ENCODE assay signal across 1 cellular context in genomic region chr16:28538733-28539596, GRCh38.
TF ChIP-seq lines count a peak whose summit lies in the region.

Gene NUPR1, minus strand, starts transcription at chr16:28538974. Its CDS starts 67 bp downstream, at chr16:28538907.

TF ChIP-seq in HepG2, 621 proteins besides CTCF, POLR2A, EP300 and RAD21 (continued from another document and continues in another):
- TF ChIP-seq PRDM10 (CRISPR knock-in tag; IDR thresholded peaks at IDR 0.05; ENCODE audit: low read depth) = peak; percentile 44; the same call in 1 of the 2 replicates
- 0 out of 2 replicates have a peak, but pooled peaks have one; percentile 15 for TF ChIP-seq MIER2 (CRISPR knock-in tag; IDR thresholded peaks at IDR 0.05)
- TF ChIP-seq ZNF232 (CRISPR knock-in tag; IDR thresholded peaks at IDR 0.05; ENCODE audit: borderline replicate concordance) = 0 out of 2 replicates have a peak, but pooled peaks have one; percentile 74
- no peak; the same call in 1 of the 2 replicates for TF ChIP-seq ZNF598 (CRISPR knock-in tag; IDR thresholded peaks at IDR 0.05; ENCODE audit: borderline replicate concordance)
- TF ChIP-seq KLF16 (CRISPR knock-in tag; IDR thresholded peaks at IDR 0.05) = peak in 1 of 2 experiments; percentile 84; a peak in 2 of 4 replicates
- TF ChIP-seq ZNF768 (CRISPR knock-in tag; IDR thresholded peaks at IDR 0.05) = 0 out of 2 replicates have a peak, but pooled peaks have one; percentile 8
- TF ChIP-seq ZNF549 (CRISPR knock-in tag; IDR thresholded peaks at IDR 0.05) = no peak
- no peak for TF ChIP-seq ZNF326 (CRISPR knock-in tag; IDR thresholded peaks at IDR 0.05; ENCODE audit: borderline replicate concordance)
- TF ChIP-seq MEF2D (CRISPR knock-in tag; IDR thresholded peaks at IDR 0.05) = 0 out of 2 replicates have a peak, but pooled peaks have one; percentile 30
- peak; percentile 76 for TF ChIP-seq NCOA2 (CRISPR knock-in tag; IDR thresholded peaks at IDR 0.05)
- TF ChIP-seq NONO (IDR thresholded peaks at IDR 0.05) = no peak
- peak; percentile 86 for TF ChIP-seq NONO (CRISPR knock-in tag; conservative IDR thresholded peaks at IDR 0.05)
- peak; percentile 66 for TF ChIP-seq ERF (CRISPR knock-in tag; IDR thresholded peaks at IDR 0.05)
- peak; percentile 77; the same call in 1 of the 2 replicates for TF ChIP-seq ZBTB25 (CRISPR knock-in tag; IDR thresholded peaks at IDR 0.05)
- TF ChIP-seq ZNF33A (CRISPR knock-in tag; IDR thresholded peaks at IDR 0.05; ENCODE audit: borderline replicate concordance) = no peak
- no peak for TF ChIP-seq MEIS2 (CRISPR knock-in tag; IDR thresholded peaks at IDR 0.05)
- TF ChIP-seq FOXJ3 (CRISPR knock-in tag; IDR thresholded peaks at IDR 0.05; ENCODE audit: borderline replicate concordance) = peak; percentile 71; the same call in 1 of the 2 replicates
- TF ChIP-seq SNAPC2 (CRISPR knock-in tag; IDR thresholded peaks at IDR 0.05) = no peak
- peak; percentile 64 for TF ChIP-seq POLR2AphosphoS5 (IDR thresholded peaks at IDR 0.05; ENCODE audit: low read depth, low read length)
- TF ChIP-seq ZNF792 (CRISPR knock-in tag; IDR thresholded peaks at IDR 0.05) = peak; percentile 78
- TF ChIP-seq, protein P1, sequence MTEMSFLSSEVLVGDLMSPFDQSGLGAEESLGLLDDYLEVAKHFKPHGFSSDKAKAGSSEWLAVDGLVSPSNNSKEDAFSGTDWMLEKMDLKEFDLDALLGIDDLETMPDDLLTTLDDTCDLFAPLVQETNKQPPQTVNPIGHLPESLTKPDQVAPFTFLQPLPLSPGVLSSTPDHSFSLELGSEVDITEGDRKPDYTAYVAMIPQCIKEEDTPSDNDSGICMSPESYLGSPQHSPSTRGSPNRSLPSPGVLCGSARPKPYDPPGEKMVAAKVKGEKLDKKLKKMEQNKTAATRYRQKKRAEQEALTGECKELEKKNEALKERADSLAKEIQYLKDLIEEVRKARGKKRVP (CRISPR knock-in tag; IDR thresholded peaks at IDR 0.05) = peak; percentile 45 to 100; a peak in 3 of 4 replicates
- peak; percentile 58; the same call in 1 of the 2 replicates for TF ChIP-seq IRF2 (CRISPR knock-in tag; IDR thresholded peaks at IDR 0.05)
- TF ChIP-seq ZBTB38 (CRISPR knock-in tag; IDR thresholded peaks at IDR 0.05) = 0 out of 2 replicates have a peak, but pooled peaks have one; percentile 35
- 0 out of 2 replicates have a peak, but pooled peaks have one; percentile 32 for TF ChIP-seq ZC3H4 (CRISPR knock-in tag; IDR thresholded peaks at IDR 0.05; ENCODE audit: borderline replicate concordance)
- peak; percentile 83 for TF ChIP-seq ZNF556 (CRISPR knock-in tag; IDR thresholded peaks at IDR 0.05; ENCODE audit: borderline replicate concordance)
- TF ChIP-seq ZNF280B (CRISPR knock-in tag; IDR thresholded peaks at IDR 0.05; ENCODE audit: borderline replicate concordance) = peak; percentile 56; the same call in 1 of the 2 replicates
- TF ChIP-seq, protein P2, sequence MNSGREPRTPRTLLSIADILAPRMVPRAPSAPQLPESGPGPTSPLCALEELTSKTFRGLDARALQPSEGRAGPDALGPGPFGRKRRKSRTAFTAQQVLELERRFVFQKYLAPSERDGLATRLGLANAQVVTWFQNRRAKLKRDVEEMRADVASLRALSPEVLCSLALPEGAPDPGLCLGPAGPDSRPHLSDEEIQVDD (CRISPR knock-in tag; IDR thresholded peaks at IDR 0.05; ENCODE audit: borderline replicate concordance) = peak; percentile 73; the same call in 1 of the 2 replicates
- peak; percentile 67; the same call in 1 of the 2 replicates for TF ChIP-seq MLXIP (CRISPR knock-in tag; IDR thresholded peaks at IDR 0.05; ENCODE audit: borderline replicate concordance)
- peak; percentile 74 for TF ChIP-seq SALL1 (CRISPR knock-in tag; IDR thresholded peaks at IDR 0.05)
- TF ChIP-seq ATF2 (CRISPR knock-in tag; IDR thresholded peaks at IDR 0.05) = peak; percentile 77; the same call in 1 of the 2 replicates
- peak; percentile 39; the same call in 1 of the 2 replicates for TF ChIP-seq EED (CRISPR knock-in tag; IDR thresholded peaks at IDR 0.05)
- TF ChIP-seq, protein P3, sequence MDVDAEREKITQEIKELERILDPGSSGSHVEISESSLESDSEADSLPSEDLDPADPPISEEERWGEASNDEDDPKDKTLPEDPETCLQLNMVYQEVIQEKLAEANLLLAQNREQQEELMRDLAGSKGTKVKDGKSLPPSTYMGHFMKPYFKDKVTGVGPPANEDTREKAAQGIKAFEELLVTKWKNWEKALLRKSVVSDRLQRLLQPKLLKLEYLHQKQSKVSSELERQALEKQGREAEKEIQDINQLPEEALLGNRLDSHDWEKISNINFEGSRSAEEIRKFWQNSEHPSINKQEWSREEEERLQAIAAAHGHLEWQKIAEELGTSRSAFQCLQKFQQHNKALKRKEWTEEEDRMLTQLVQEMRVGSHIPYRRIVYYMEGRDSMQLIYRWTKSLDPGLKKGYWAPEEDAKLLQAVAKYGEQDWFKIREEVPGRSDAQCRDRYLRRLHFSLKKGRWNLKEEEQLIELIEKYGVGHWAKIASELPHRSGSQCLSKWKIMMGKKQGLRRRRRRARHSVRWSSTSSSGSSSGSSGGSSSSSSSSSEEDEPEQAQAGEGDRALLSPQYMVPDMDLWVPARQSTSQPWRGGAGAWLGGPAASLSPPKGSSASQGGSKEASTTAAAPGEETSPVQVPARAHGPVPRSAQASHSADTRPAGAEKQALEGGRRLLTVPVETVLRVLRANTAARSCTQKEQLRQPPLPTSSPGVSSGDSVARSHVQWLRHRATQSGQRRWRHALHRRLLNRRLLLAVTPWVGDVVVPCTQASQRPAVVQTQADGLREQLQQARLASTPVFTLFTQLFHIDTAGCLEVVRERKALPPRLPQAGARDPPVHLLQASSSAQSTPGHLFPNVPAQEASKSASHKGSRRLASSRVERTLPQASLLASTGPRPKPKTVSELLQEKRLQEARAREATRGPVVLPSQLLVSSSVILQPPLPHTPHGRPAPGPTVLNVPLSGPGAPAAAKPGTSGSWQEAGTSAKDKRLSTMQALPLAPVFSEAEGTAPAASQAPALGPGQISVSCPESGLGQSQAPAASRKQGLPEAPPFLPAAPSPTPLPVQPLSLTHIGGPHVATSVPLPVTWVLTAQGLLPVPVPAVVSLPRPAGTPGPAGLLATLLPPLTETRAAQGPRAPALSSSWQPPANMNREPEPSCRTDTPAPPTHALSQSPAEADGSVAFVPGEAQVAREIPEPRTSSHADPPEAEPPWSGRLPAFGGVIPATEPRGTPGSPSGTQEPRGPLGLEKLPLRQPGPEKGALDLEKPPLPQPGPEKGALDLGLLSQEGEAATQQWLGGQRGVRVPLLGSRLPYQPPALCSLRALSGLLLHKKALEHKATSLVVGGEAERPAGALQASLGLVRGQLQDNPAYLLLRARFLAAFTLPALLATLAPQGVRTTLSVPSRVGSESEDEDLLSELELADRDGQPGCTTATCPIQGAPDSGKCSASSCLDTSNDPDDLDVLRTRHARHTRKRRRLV (CRISPR knock-in tag; IDR thresholded peaks at IDR 0.05) = no peak
- TF ChIP-seq TSC22D2 (CRISPR knock-in tag; IDR thresholded peaks at IDR 0.05; ENCODE audit: borderline replicate concordance) = peak; percentile 51; the same call in 1 of the 2 replicates
- TF ChIP-seq KLF6 (CRISPR knock-in tag; IDR thresholded peaks at IDR 0.05) = 0 out of 2 replicates have a peak, but pooled peaks have one; percentile 1
